ENCODE assay signal across 1 cellular context in the genomic region with DNA sequence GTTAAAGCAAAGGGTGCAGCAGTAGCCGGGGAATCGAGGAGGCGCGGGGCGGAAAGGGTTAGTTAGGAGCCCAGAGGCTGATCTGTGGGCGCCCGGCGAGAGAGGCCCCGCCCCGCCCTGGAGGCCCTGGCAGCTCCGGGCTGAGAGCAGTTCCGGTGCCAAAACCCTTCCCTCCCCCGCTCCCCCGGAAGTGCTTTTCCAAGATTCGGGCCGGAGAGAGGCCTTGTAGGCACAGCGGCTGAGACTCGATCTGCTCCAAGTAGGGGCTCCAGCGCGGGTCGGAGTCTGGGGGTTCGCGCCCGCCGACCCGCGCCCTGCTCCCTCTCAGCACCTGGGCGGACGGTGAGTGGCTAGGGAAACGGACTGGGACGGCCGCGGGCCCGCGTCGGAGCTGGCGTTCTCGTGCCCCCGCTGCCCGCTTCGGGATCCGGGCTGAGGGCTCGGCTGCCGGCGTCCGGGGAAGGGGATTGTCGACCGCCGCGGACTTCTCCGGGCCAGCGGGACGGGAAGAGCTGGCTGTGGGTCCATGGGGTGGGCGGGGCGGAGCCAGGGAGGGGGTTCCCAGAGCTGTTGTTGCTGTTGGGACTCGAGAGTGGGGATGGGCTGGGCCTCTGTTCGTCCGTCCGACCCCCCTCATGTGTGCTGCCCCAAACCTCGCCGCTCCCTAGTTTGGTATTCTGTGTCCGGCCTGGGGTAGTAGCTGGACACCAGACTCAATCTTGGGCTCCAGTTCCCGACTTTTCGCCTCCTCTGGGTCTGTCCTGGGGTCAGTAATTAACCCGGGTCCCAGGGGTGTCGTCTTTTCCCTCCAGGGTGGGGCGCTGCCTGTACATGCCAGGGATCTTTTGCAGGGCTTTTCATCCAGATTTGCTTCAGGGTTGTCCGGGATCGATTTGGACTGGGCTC.
TF ChIP-seq lines count a peak whose summit lies in the region.

A gene with protein sequence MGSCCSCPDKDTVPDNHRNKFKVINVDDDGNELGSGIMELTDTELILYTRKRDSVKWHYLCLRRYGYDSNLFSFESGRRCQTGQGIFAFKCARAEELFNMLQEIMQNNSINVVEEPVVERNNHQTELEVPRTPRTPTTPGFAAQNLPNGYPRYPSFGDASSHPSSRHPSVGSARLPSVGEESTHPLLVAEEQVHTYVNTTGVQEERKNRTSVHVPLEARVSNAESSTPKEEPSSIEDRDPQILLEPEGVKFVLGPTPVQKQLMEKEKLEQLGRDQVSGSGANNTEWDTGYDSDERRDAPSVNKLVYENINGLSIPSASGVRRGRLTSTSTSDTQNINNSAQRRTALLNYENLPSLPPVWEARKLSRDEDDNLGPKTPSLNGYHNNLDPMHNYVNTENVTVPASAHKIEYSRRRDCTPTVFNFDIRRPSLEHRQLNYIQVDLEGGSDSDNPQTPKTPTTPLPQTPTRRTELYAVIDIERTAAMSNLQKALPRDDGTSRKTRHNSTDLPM (plus strand): TSS at position 200 of the 906 bp plus-strand sequence. CDS start 98,643 bp downstream, outside the sequence.

TF ChIP-seq in GM12878, 131 proteins besides CTCF, POLR2A, EP300 and RAD21 (continued from another document):
- TF ChIP-seq IRF5 (IDR thresholded peaks at IDR 0.05; ENCODE audit: borderline replicate concordance) = no peak
- TF ChIP-seq SMAD5 (IDR thresholded peaks at IDR 0.05; ENCODE audit: low read depth) = peak; percentile 38; the same call in 1 of the 2 replicates
- TF ChIP-seq, protein P1, sequence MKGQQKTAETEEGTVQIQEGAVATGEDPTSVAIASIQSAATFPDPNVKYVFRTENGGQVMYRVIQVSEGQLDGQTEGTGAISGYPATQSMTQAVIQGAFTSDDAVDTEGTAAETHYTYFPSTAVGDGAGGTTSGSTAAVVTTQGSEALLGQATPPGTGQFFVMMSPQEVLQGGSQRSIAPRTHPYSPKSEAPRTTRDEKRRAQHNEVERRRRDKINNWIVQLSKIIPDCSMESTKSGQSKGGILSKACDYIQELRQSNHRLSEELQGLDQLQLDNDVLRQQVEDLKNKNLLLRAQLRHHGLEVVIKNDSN (IDR thresholded peaks at IDR 0.05; ENCODE audit: borderline replicate concordance, extremely low read length, insufficient read depth, low read depth, low read length) = no peak
- TF ChIP-seq SMARCA5 (IDR thresholded peaks at IDR 0.05) = no peak
- TF ChIP-seq PBX3 (IDR thresholded peaks at IDR 0.05; ENCODE audit: insufficient replicate concordance, low read depth, low read length) = no peak
